1 cellular context compared by ENCODE assay signal in genomic region chr3:134250717-134251220, GRCh38.
TF ChIP-seq lines count a peak whose summit lies in the region.

TSS of gene RYK (minus strand) at chr3:134250859. CDS start at chr3:134250654, 205 bp downstream.

TF ChIP-seq in K562, 482 proteins besides CTCF, POLR2A, EP300 and RAD21 (continued from another document and continues in another):
- TF ChIP-seq KAT8 (IDR thresholded peaks at IDR 0.05; ENCODE audit: low read depth): no peak
- TF ChIP-seq CHD1 (IDR thresholded peaks at IDR 0.05; ENCODE audit: low read length): no peak
- no peak for TF ChIP-seq TARDBP (IDR thresholded peaks at IDR 0.05)
- TF ChIP-seq RREB1 (CRISPR knock-in tag; IDR thresholded peaks at IDR 0.05): no peak
- TF ChIP-seq ERF (CRISPR knock-in tag; IDR thresholded peaks at IDR 0.05): no peak
- TF ChIP-seq SMAD3 (CRISPR knock-in tag; conservative IDR thresholded peaks at IDR 0.05): no peak
- TF ChIP-seq ZBTB9 (CRISPR knock-in tag; IDR thresholded peaks at IDR 0.05): peak; percentile 25; the same call in 1 of the 2 replicates
- TF ChIP-seq ZNF212 (CRISPR knock-in tag; IDR thresholded peaks at IDR 0.05): no peak
- TF ChIP-seq ZNF584 (CRISPR knock-in tag; IDR thresholded peaks at IDR 0.05; ENCODE audit: low read depth): no peak
- TF ChIP-seq PHF8 (IDR thresholded peaks at IDR 0.05; ENCODE audit: borderline replicate concordance, low read length): peak; percentile 81
- peak; percentile 85 for TF ChIP-seq TAF1 (IDR thresholded peaks at IDR 0.05; ENCODE audit: control insufficient read depth, extremely low read depth, insufficient read depth, low read length, severe bottlenecking)
- TF ChIP-seq CUX1 (CRISPR knock-in tag; IDR thresholded peaks at IDR 0.05): no peak
- no peak for TF ChIP-seq SAP30 (IDR thresholded peaks at IDR 0.05; ENCODE audit: borderline replicate concordance, insufficient read depth, low read depth, low read length, poor library complexity, severe bottlenecking)
- no peak for TF ChIP-seq E4F1 (CRISPR knock-in tag; IDR thresholded peaks at IDR 0.05; ENCODE audit: borderline replicate concordance)
- no peak for TF ChIP-seq NR2C1 (IDR thresholded peaks at IDR 0.05)
- TF ChIP-seq NR2C1 (tag; IDR thresholded peaks at IDR 0.05): no peak
- no peak for TF ChIP-seq NFE2L1 (tag; IDR thresholded peaks at IDR 0.05; ENCODE audit: borderline replicate concordance, low read depth)
- peak; percentile 55 to 65 for TF ChIP-seq E2F6 (IDR thresholded peaks at IDR 0.05; ENCODE audit: borderline replicate concordance in 1 of 2, extremely low read depth in 1 of 2, insufficient read depth in 1 of 2, insufficient read length in 1 of 2, low read depth in 1 of 2, low read length in 1 of 2, poor library complexity in 1 of 2, severe bottlenecking in 1 of 2)
- TF ChIP-seq MBD2 (IDR thresholded peaks at IDR 0.05; ENCODE audit: borderline replicate concordance, low read depth): no peak
- TF ChIP-seq FOXA3 (CRISPR knock-in tag; conservative IDR thresholded peaks at IDR 0.05 in 1 of 2, IDR thresholded peaks at IDR 0.05 in 1 of 2): no peak
- no peak for TF ChIP-seq DIDO1 (tag; IDR thresholded peaks at IDR 0.05; ENCODE audit: low read depth)
- TF ChIP-seq CBX8 (IDR thresholded peaks at IDR 0.05; ENCODE audit: borderline replicate concordance, extremely low read depth, low read depth, low read length, poor library complexity, severe bottlenecking): no peak
- TF ChIP-seq POLR2AphosphoS2 (IDR thresholded peaks at IDR 0.05; ENCODE audit: low read length): no peak
- TF ChIP-seq ZNF395 (CRISPR knock-in tag; IDR thresholded peaks at IDR 0.05): no peak; the same call in 1 of the 2 replicates
- peak in 1 of 3 experiments; percentile 60; a peak in 3 of 6 replicates for TF ChIP-seq ZBTB11 (CRISPR knock-in tag; IDR thresholded peaks at IDR 0.05)
- TF ChIP-seq NCOR1 (IDR thresholded peaks at IDR 0.05): no peak
- no peak for TF ChIP-seq SETDB1 (IDR thresholded peaks at IDR 0.05; ENCODE audit: low read length)
- 0 out of 2 replicates have a peak, but pooled peaks have one; percentile 24 for TF ChIP-seq CEBPB (tag; IDR thresholded peaks at IDR 0.05)
- no peak for TF ChIP-seq HINFP (tag; conservative IDR thresholded peaks at IDR 0.05; ENCODE audit: low read depth)
- TF ChIP-seq ZNF121 (CRISPR knock-in tag; conservative IDR thresholded peaks at IDR 0.05): no peak
- no peak for TF ChIP-seq ZKSCAN3 (CRISPR knock-in tag; IDR thresholded peaks at IDR 0.05)
- TF ChIP-seq CREBBP (IDR thresholded peaks at IDR 0.05; ENCODE audit: low read depth, low read length): no peak
- TF ChIP-seq GATA2 (CRISPR knock-in tag; IDR thresholded peaks at IDR 0.05): no peak
- no peak for TF ChIP-seq RBM22 (IDR thresholded peaks at IDR 0.05; ENCODE audit: low read depth, low read length, poor library complexity, severe bottlenecking)
